ENCODE assay signal across 9 cellular contexts in genomic region chr17:39200957-39201510, GRCh38. TPM values are rescaled to one million over a fixed set of nuclear protein-coding genes. Genes with fewer than 3 reads are reported as not detected.
A peak's percentile ranks its signal among the peaks of the same experiment; 100 is the strongest.
DNase-seq lines count a peak whose midpoint lies in the region; ATAC-seq, FAIRE-seq and TF ChIP-seq lines count a peak whose summit lies in the region.
"Had no signal": no experiment of that assay in that cellular context is flagged by ENCODE, and none has a peak within 500 bp of the region (broad histone marks: within the 10 kb centered on the region; RNA-seq: fewer than 3 reads in every experiment).

No MANE protein-coding gene starts in this region.

- DNase-seq in CD4-positive, alpha-beta T cell: no peak
- DNase-seq in NB4 (ENCODE audit: low read depth) (peak; percentile 59), GM19239 (ENCODE audit: insufficient read length, low spot score) (no peak), SK-N-DZ (ENCODE audit: low spot score) (no peak)
- DNase-seq in effector memory CD8-positive, alpha-beta T cell: no peak
- DNase-seq: stimulated activated naive CD4-positive, alpha-beta T cell treated with Interleukin-2 at 50 U/mL for 16 hours had no signal

- peak overlapping the region; percentile 99 for H3K4me3 ChIP-seq in NB4 (ENCODE audit: low read depth, low read length)
- peak overlapping the region; percentile 96 for H3K4me3 ChIP-seq in neuron (ENCODE audit: low read length)

- intact Hi-C loops in CD4-positive, alpha-beta T cell (cut with DNase I, micrococcal nuclease): loop anchor here in 1 of 2 experiments (5.0 kb wide), 1 partner anchor 261 kb away; the partner anchor contains the start of gene CDK12

- H3K27me3 ChIP-seq in CD4-positive, alpha-beta T cell (ENCODE audit: control insufficient read depth, insufficient read depth, low read length): no peaks in the 10 kb centered on the region
- H3K27me3 ChIP-seq in neuron (ENCODE audit: insufficient read depth, low read length): no peaks in the 10 kb centered on the region

- peaks cover 56% of the 10 kb centered on the region for H3K36me3 Mint-ChIP-seq in CD4-positive, alpha-beta T cell (ENCODE audit: low read depth)
- peaks cover 67% of the 10 kb centered on the region for H3K36me3 Mint-ChIP-seq in effector memory CD8-positive, alpha-beta T cell (ENCODE audit: insufficient read depth)

- H3K36me3 ChIP-seq in neuron (ENCODE audit: insufficient read depth, low read length): peaks cover 36% of the 10 kb centered on the region

- POLR2A ChIA-PET in CD4-positive, alpha-beta T cell (lab: Charles Lee): interaction anchor here (1.7 to 3.0 kb wide), 3 partner anchors 35 to 329 kb away, joined by 5 to 42 read pairs (median 35); partner anchors contain the start of gene ARL5C

- H3K4me1 Mint-ChIP-seq in CD4-positive, alpha-beta T cell (ENCODE audit: low read depth): peaks cover 58% of the 10 kb centered on the region
- H3K4me1 Mint-ChIP-seq in effector memory CD8-positive, alpha-beta T cell (ENCODE audit: low read depth in 2 of 2): peaks cover 36 to 38% of the 10 kb centered on the region in 2 donors

- no peak for FAIRE-seq in GM19239 (lab: Jason Lieb, UNC)

- no peaks in the 10 kb centered on the region for H3K27me3 Mint-ChIP-seq in CD4-positive, alpha-beta T cell
- H3K27me3 Mint-ChIP-seq in effector memory CD8-positive, alpha-beta T cell: no peaks in the 10 kb centered on the region

- peaks cover 30% of the 10 kb centered on the region for H3K4me1 ChIP-seq in neuron (ENCODE audit: insufficient read depth, low read length)

- no peak for ATAC-seq in CD4-positive, alpha-beta T cell (ENCODE audit: poor library complexity)
- ATAC-seq in effector memory CD8-positive, alpha-beta T cell (replicated peaks): no peak
- ATAC-seq in HG02938 (IDR thresholded peaks at IDR 0.05; ENCODE audit: unreplicated experiment) (no peak), HG02678 (IDR thresholded peaks at IDR 0.05; ENCODE audit: unreplicated experiment) (no peak)

- H3K27ac ChIP-seq in CD4-positive, alpha-beta T cell (ENCODE audit: low read depth, low read length): peak overlapping the region; percentile 99

- H2AFZ ChIP-seq in neuron (ENCODE audit: low read depth, low read length): no peak overlapping the region

- no peak for TF ChIP-seq POLR2A in NB4 (IDR thresholded peaks at IDR 0.05; ENCODE audit: extremely low read depth, insufficient read length)

- no peaks in the 10 kb centered on the region for H3K9me3 ChIP-seq in CD4-positive, alpha-beta T cell (ENCODE audit: control insufficient read depth, low read length)
- H3K9me3 ChIP-seq in neuron (ENCODE audit: low read length): no peaks in the 10 kb centered on the region

- no peaks in the 10 kb centered on the region for H3K9me3 Mint-ChIP-seq in CD4-positive, alpha-beta T cell
- no peaks in the 10 kb centered on the region for H3K9me3 Mint-ChIP-seq in effector memory CD8-positive, alpha-beta T cell

- H3K27ac Mint-ChIP-seq in CD4-positive, alpha-beta T cell: peak overlapping the region; percentile 94
- H3K27ac Mint-ChIP-seq in effector memory CD8-positive, alpha-beta T cell: peak overlapping the region; percentile 99 to 100

- TF ChIP-seq CTCF in CD4-positive, alpha-beta T cell (IDR thresholded peaks at IDR 0.05): no peak
- no peak for TF ChIP-seq CTCF in NB4 (IDR thresholded peaks at IDR 0.05; ENCODE audit: low read depth, low read length)

- peak overlapping the region; percentile 90 for H3K4me3 Mint-ChIP-seq in CD4-positive, alpha-beta T cell
- peak overlapping the region; percentile 93 to 98 for H3K4me3 Mint-ChIP-seq in effector memory CD8-positive, alpha-beta T cell

- CTCF ChIA-PET in CD4-positive, alpha-beta T cell (lab: Charles Lee): interaction anchor here (2.1 to 2.8 kb wide), 3 partner anchors 26 to 38 kb away, joined by 7 to 12 read pairs (median 12); no protein-coding TSS in a partner anchor

RNA-seq across cellular contexts. Expression of gene RPL19, which starts 1.0 kb away (rescaled TPM):
- 1,000 to 10,000 TPM; 3,527 to 3,670 TPM for total RNA-seq in CD4-positive, alpha-beta T cell
- 4,397 and 4,496 TPM in 2 replicates for polyA plus RNA-seq in SK-N-DZ (2014; cell fraction: cytosol; rRNA removed)
- polyA plus RNA-seq in SK-N-DZ (2014; cell fraction: nucleus; rRNA removed): 2,609 and 3,563 TPM in 2 replicates

RNA-seq across cellular contexts. Expression of gene CACNB1, which starts 3.6 kb away (rescaled TPM):
- 10 to 100 TPM; 14.9 to 15.5 TPM for total RNA-seq in CD4-positive, alpha-beta T cell
- 5.6 and 6.7 TPM in 2 replicates for polyA plus RNA-seq in SK-N-DZ (2014; cell fraction: cytosol; rRNA removed)
- polyA plus RNA-seq in SK-N-DZ (2014; cell fraction: nucleus; rRNA removed): 21.1 and 23.7 TPM in 2 replicates

RNA-seq across cellular contexts. Expression of gene STAC2, which starts 24.7 kb away (rescaled TPM):
- not detected for total RNA-seq in CD4-positive, alpha-beta T cell
- polyA plus RNA-seq in SK-N-DZ (2014; cell fraction: cytosol; rRNA removed): 0.38 and 0.89 TPM in 2 replicates
- polyA plus RNA-seq in SK-N-DZ (2014; cell fraction: nucleus; rRNA removed): 1.4 and 2.1 TPM in 2 replicates

RNA-seq across cellular contexts. Expression of gene ARL5C, which starts 35.1 kb away (rescaled TPM):
- total RNA-seq in CD4-positive, alpha-beta T cell: not detected
- not detected in 2 replicates for polyA plus RNA-seq in SK-N-DZ (2014; cell fraction: cytosol; rRNA removed)
- not detected in 2 replicates for polyA plus RNA-seq in SK-N-DZ (2014; cell fraction: nucleus; rRNA removed)

RNA-seq across cellular contexts. Expression of gene PLXDC1, which starts 49.6 kb away (rescaled TPM):
- 10 to 100 TPM; 66.7 to 67.6 TPM for total RNA-seq in CD4-positive, alpha-beta T cell
- not detected in 2 replicates for polyA plus RNA-seq in SK-N-DZ (2014; cell fraction: cytosol; rRNA removed)
- polyA plus RNA-seq in SK-N-DZ (2014; cell fraction: nucleus; rRNA removed): 0.85 TPM in 1 of 2 replicates, not detected in the other
